8 cellular contexts compared by ENCODE assay signal in the genomic region with DNA sequence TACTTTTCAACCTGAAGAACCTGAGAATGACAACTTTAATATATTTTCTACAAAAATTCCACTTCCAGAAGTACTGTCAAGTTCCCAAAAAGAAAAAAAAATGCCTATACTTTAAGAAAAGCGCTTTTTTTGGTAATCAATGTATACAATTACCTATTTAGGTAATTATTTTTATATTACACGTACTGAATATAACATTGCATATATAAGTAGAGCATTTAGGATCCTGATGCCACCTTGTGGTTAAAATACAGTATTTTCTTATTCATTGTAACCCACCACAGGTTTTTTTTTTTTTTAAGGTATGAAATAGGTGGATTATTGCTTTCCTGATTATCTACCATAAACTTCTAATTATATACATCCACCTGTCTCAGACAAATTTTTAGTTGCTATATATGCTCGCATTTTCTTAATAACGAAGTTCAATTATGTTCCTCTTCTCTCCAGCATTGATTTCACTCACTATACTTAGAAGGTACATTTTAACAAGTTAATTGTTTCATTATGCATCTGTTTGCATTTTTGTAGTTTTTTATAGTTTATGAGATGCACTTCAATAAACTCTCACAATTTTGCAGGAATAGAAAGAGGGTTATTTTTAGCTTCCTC. TPM values are rescaled to one million over a fixed set of nuclear protein-coding genes. Genes with fewer than 3 reads are reported as not detected.
A peak's percentile ranks its signal among the peaks of the same experiment; 100 is the strongest.
DNase-seq lines count a peak whose midpoint lies in the region; ATAC-seq and TF ChIP-seq lines count a peak whose summit lies in the region.

No MANE protein-coding gene starts in this region.

- 40 to 44% methylated on average over 4 of the region's 4 CpGs for WGBS in upper lobe of left lung, 2 donors

- no peak for TF ChIP-seq POLR2A in erythroblast (IDR thresholded peaks at IDR 0.05; ENCODE audit: low read length)
- TF ChIP-seq POLR2A in upper lobe of left lung (IDR thresholded peaks at IDR 0.05) = no peak

- no peak overlapping the region for H3K4me2 ChIP-seq in OCI-LY1 (ENCODE audit: low read length)

- intact Hi-C loops in posterior cingulate gyrus (cut with DNase I) = loop anchor here (5.0 kb wide), 3 partner anchors 389 to 819 kb away; a partner anchor contains a TSS

- H2AFZ ChIP-seq in OCI-LY1 (ENCODE audit: low read length) = no peak overlapping the region

- TF ChIP-seq EP300 in upper lobe of left lung (IDR thresholded peaks at IDR 0.05) = no peak

- no peaks in the 10 kb centered on the region for H3F3A ChIP-seq in OCI-LY1 (ENCODE audit: insufficient read depth, low read length)

- H3K27me3 ChIP-seq in OCI-LY1 (ENCODE audit: insufficient read depth, low read length) (no peaks in the 10 kb centered on the region), upper lobe of left lung (no peaks in the 10 kb centered on the region)

- H3K4me1 ChIP-seq in OCI-LY1 (ENCODE audit: insufficient read depth, low read length, severe bottlenecking) = no peaks in the 10 kb centered on the region
- H3K4me1 ChIP-seq in upper lobe of left lung = peaks cover 2 to 12% (median 8%) of the 10 kb centered on the region in 4 donors

- no peaks in the 10 kb centered on the region for H3K9me2 ChIP-seq in OCI-LY1 (ENCODE audit: low read depth, low read length)

- H3K9ac ChIP-seq in OCI-LY1 (ENCODE audit: low read length) = no peak overlapping the region

- H3K36me3 ChIP-seq in OCI-LY1 (ENCODE audit: insufficient read depth, low read length) = no peaks in the 10 kb centered on the region
- no peaks in the 10 kb centered on the region for H3K36me3 ChIP-seq in upper lobe of left lung

- no peaks in the 10 kb centered on the region for H3K79me2 ChIP-seq in OCI-LY1 (ENCODE audit: insufficient read depth, low read length)

- in situ Hi-C loops in Caki2 (cut with HindIII; ENCODE audit: low pct_unique_long_range_greater_than_20kb, low sequenced_read_pairs) = no loop called here

- TF ChIP-seq CTCF in OCI-LY1 (IDR thresholded peaks at IDR 0.05; ENCODE audit: low read length) (peak; percentile 52), upper lobe of left lung (IDR thresholded peaks at IDR 0.05) (peak in 4 of 6 experiments; percentile 10 to 22 (median 14))

- no peaks in the 10 kb centered on the region for H3K9me3 ChIP-seq in OCI-LY1 (ENCODE audit: low read length)
- no peaks in the 10 kb centered on the region for H3K9me3 ChIP-seq in upper lobe of left lung

- DNase-seq in Caki2 (ENCODE audit: low read depth) (peak; percentile 22), HCEC 1CT (peak; percentile 14), erythroblast (lab: John Stamatoyannopoulos, UW) (peak; percentile 3 to 28), upper lobe of left lung (no peak), NCI-H128 (lab: John Stamatoyannopoulos, UW; ENCODE audit: unreplicated experiment) (no peak), posterior cingulate gyrus (no peak)

- H3K27ac ChIP-seq in OCI-LY1 (ENCODE audit: low read depth, low read length, poor library complexity, severe bottlenecking) (no peak overlapping the region), upper lobe of left lung (no peak overlapping the region)

- no peaks in the 10 kb centered on the region for H4K20me1 ChIP-seq in OCI-LY1 (ENCODE audit: insufficient read depth, low read length)

- ATAC-seq in upper lobe of left lung (ENCODE audit: low FRiP score in 2 of 2) = no peak
- no peak for ATAC-seq in GM19324 (IDR thresholded peaks at IDR 0.05; ENCODE audit: low FRiP score, unreplicated experiment)

- H3K4me3 ChIP-seq in OCI-LY1 (ENCODE audit: low read depth, low read length, poor library complexity, severe bottlenecking) (no peak overlapping the region), upper lobe of left lung (no peak overlapping the region)

RNA-seq across cellular contexts. Expression of a gene that starts 5.2 kb away (rescaled TPM):
- not detected in 2 replicates for total RNA-seq in Caki2 (2014; rRNA removed; shearing (Covaris generic); ENCODE audit: low replicate concordance)
- total RNA-seq in upper lobe of left lung = 10 to 100 TPM in 3 of 6 donors, 1 to 10 TPM in 3; 7.1 to 20.8 (median 10.8) TPM

Comparison
In these comparisons a context has a peak if more than half of its experiments do, and no peak if none do; other contexts are left out.
1. DNase-seq: peak in Caki2 (single experiment), HCEC 1CT (single experiment) and erythroblast (2 of 2); none in upper lobe of left lung (0 of 2), NCI-H128 (single experiment) and posterior cingulate gyrus (0 of 10).